ENCODE assay signal across 1 cellular context in the genomic region with DNA sequence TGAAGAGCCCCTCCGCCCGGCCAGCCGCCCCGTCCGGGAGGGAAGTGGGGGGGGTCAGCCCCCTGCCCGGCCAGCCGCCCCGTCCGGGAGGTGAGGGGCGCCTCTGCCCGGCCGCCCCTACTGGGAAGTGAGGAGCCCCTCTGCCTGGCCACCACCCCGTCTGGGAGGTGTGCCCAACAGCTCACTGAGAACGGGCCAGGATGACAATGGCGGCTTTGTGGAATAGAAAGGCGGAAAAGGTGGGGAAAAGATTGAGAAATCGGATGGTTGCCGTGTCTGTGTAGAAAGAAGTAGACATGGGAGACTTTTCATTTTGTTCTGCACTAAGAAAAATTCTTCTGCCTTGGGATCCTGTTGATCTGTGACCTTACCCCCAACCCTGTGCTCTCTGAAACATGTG. TPM values are rescaled to one million over a fixed set of nuclear protein-coding genes. Genes with fewer than 3 reads are reported as not detected.
"Had no signal": no experiment of that assay in that cellular context is flagged by ENCODE, and none has a peak within 500 bp of the region (broad histone marks: within the 10 kb centered on the region; RNA-seq: fewer than 3 reads in every experiment).

No MANE protein-coding gene starts in this region.

RNA-seq across cellular contexts. Expression of a gene that starts 6.6 kb away (rescaled TPM):
- total RNA-seq: ascending aorta had no signal
